Comparison of ENCODE assay signal across 2 cellular contexts in genomic region chr17:27846808-27847307, GRCh38. TPM values are rescaled to one million over a fixed set of nuclear protein-coding genes. Genes with fewer than 3 reads are reported as not detected.
"Had no signal": no experiment of that assay in that cellular context is flagged by ENCODE, and none has a peak within 500 bp of the region (broad histone marks: within the 10 kb centered on the region; RNA-seq: fewer than 3 reads in every experiment).

No MANE protein-coding gene starts in this region.

RNA-seq across cellular contexts. Expression of gene NOS2, which starts 46.5 kb away (rescaled TPM):
- total RNA-seq: mammary epithelial cell had no signal
- polyA plus RNA-seq: mammary epithelial cell, SK-N-SH had no signal
